Comparison of ENCODE assay signal across 10 cellular contexts in genomic region chr18:75261430-75262223, GRCh38. TPM values are rescaled to one million over a fixed set of nuclear protein-coding genes. Genes with fewer than 3 reads are reported as not detected.
DNase-seq lines count a peak whose midpoint lies in the region; ATAC-seq and TF ChIP-seq lines count a peak whose summit lies in the region.
"Had no signal": no experiment of that assay in that cellular context is flagged by ENCODE, and none has a peak within 500 bp of the region (broad histone marks: within the 10 kb centered on the region; RNA-seq: fewer than 3 reads in every experiment).

No MANE protein-coding gene starts in this region.

- ATAC-seq in HG03460 (IDR thresholded peaks at IDR 0.05; ENCODE audit: unreplicated experiment), result peak; percentile 89
- ATAC-seq in stimulated activated naive B cell treated with anti-CD40 and anti-IgM and Interleukin-4, amounts not matched to agents 10 μg/mL and 1 μg/mL and 100 μg/mL, for 72 hours (replicated peaks), result peak; percentile 91 to 92

- H3K4me1 Mint-ChIP-seq in activated naive CD4-positive, alpha-beta T cell treated with anti-CD3 and anti-CD28 coated beads, Interleukin-2, amount 10 ng/mL, durations not matched to agents 7 days and 5 days, result peaks cover 17% of the 10 kb centered on the region
- H3K4me1 Mint-ChIP-seq in stimulated activated naive B cell treated with anti-CD40 and anti-IgM and Interleukin-4, amounts not matched to agents 10 μg/mL and 1 μg/mL and 100 μg/mL, for 72 hours, result peaks cover 7 to 26% of the 10 kb centered on the region in 2 donors
- H3K4me1 Mint-ChIP-seq in endodermal cell, result no peaks in the 10 kb centered on the region

- TF ChIP-seq POLR2A in vagina (IDR thresholded peaks at IDR 0.05), result no peak

- H3K9me3 Mint-ChIP-seq in activated naive CD4-positive, alpha-beta T cell treated with anti-CD3 and anti-CD28 coated beads, Interleukin-2, amount 10 ng/mL, durations not matched to agents 7 days and 5 days, result no peaks in the 10 kb centered on the region
- no peaks in the 10 kb centered on the region for H3K9me3 Mint-ChIP-seq in stimulated activated naive B cell treated with anti-CD40 and anti-IgM and Interleukin-4, amounts not matched to agents 10 μg/mL and 1 μg/mL and 100 μg/mL, for 72 hours
- no peaks in the 10 kb centered on the region for H3K9me3 Mint-ChIP-seq in endodermal cell

- DNase-seq in activated naive CD4-positive, alpha-beta T cell treated with anti-CD3 and anti-CD28 coated beads, Interleukin-2, amount 10 ng/mL, durations not matched to agents 7 days and 5 days, result no peak
- DNase-seq in activated naive CD4-positive, alpha-beta T cell treated with Interleukin-2 at 50 U/mL for 16 hours, result no peak
- DNase-seq in stimulated activated naive B cell treated with anti-CD40 and anti-IgM and Interleukin-4, amounts not matched to agents 10 μg/mL and 1 μg/mL and 100 μg/mL, for 72 hours, result no peak
- DNase-seq in vagina (ENCODE audit: extremely low spot score in 2 of 2) (no peak), SKM-1 treated with dmso at 0.1 percent for 144 hours (lab: John Stamatoyannopoulos, UW; ENCODE audit: unreplicated experiment) (no peak), endodermal cell (no peak)
- DNase-seq: AML-193 had no signal

- peaks cover 20% of the 10 kb centered on the region for H3K4me1 ChIP-seq in HEK293 (ENCODE audit: control insufficient read depth, insufficient read depth, low read length)
- H3K4me1 ChIP-seq in vagina, result peaks cover 18% of the 10 kb centered on the region
- no peaks in the 10 kb centered on the region for H3K4me1 ChIP-seq in endodermal cell (ENCODE audit: control insufficient read depth, insufficient read depth, low read length)
- H3K4me1 ChIP-seq: parathyroid adenoma had no signal

- H3K9me3 ChIP-seq in HEK293 (ENCODE audit: control insufficient read depth, insufficient read depth, low read depth, low read length) (no peaks in the 10 kb centered on the region), vagina (no peaks in the 10 kb centered on the region), endodermal cell (ENCODE audit: control insufficient read depth, low read length) (no peaks in the 10 kb centered on the region)

- intact Hi-C loops in vagina (cut with DNase I), result no loop called here

- H3K27me3 Mint-ChIP-seq in activated naive CD4-positive, alpha-beta T cell treated with anti-CD3 and anti-CD28 coated beads, Interleukin-2, amount 10 ng/mL, durations not matched to agents 7 days and 5 days, result no peaks in the 10 kb centered on the region
- H3K27me3 Mint-ChIP-seq in stimulated activated naive B cell treated with anti-CD40 and anti-IgM and Interleukin-4, amounts not matched to agents 10 μg/mL and 1 μg/mL and 100 μg/mL, for 72 hours, result no peaks in the 10 kb centered on the region
- no peaks in the 10 kb centered on the region for H3K27me3 Mint-ChIP-seq in endodermal cell (ENCODE audit: insufficient read depth)

- TF ChIP-seq CTCF in HEK293 (tag by site-specific recombination; IDR thresholded peaks at IDR 0.05) (no peak), vagina (IDR thresholded peaks at IDR 0.05) (no peak), endodermal cell (conservative IDR thresholded peaks at IDR 0.05) (no peak)

- H3K36me3 Mint-ChIP-seq in activated naive CD4-positive, alpha-beta T cell treated with anti-CD3 and anti-CD28 coated beads, Interleukin-2, amount 10 ng/mL, durations not matched to agents 7 days and 5 days, result peaks cover 3% of the 10 kb centered on the region
- peaks cover 0 to 2% of the 10 kb centered on the region in 2 donors for H3K36me3 Mint-ChIP-seq in stimulated activated naive B cell treated with anti-CD40 and anti-IgM and Interleukin-4, amounts not matched to agents 10 μg/mL and 1 μg/mL and 100 μg/mL, for 72 hours
- no peaks in the 10 kb centered on the region for H3K36me3 Mint-ChIP-seq in endodermal cell (ENCODE audit: low read depth)

- 80 to 85% methylated on average over 5 to 9 of the region's 9 CpGs for WGBS in endodermal cell (ENCODE audit: insufficient coverage in 1 of 2, insufficient read length in 1 of 2), 2 experiments

- no peak overlapping the region for H3K4me3 Mint-ChIP-seq in activated naive CD4-positive, alpha-beta T cell treated with anti-CD3 and anti-CD28 coated beads, Interleukin-2, amount 10 ng/mL, durations not matched to agents 7 days and 5 days
- peak overlapping the region; percentile 25 to 37 for H3K4me3 Mint-ChIP-seq in stimulated activated naive B cell treated with anti-CD40 and anti-IgM and Interleukin-4, amounts not matched to agents 10 μg/mL and 1 μg/mL and 100 μg/mL, for 72 hours
- no peak overlapping the region for H3K4me3 Mint-ChIP-seq in endodermal cell

- CTCF ChIA-PET in activated naive CD4-positive, alpha-beta T cell treated with anti-CD3 and anti-CD28 coated beads, Interleukin-2, amount 10 ng/mL, durations not matched to agents 7 days and 5 days (lab: Charles Lee), result interaction anchor here (1.1 kb wide), 1 partner anchor 365 kb away, joined by 3 read pairs; no protein-coding TSS in a partner anchor
- CTCF ChIA-PET in HEK293 (lab: Yijun Ruan, JAX), result no interaction called here

- peak overlapping the region; percentile 9 for H3K27ac Mint-ChIP-seq in activated naive CD4-positive, alpha-beta T cell treated with anti-CD3 and anti-CD28 coated beads, Interleukin-2, amount 10 ng/mL, durations not matched to agents 7 days and 5 days
- peak overlapping the region; percentile 91 for H3K27ac Mint-ChIP-seq in stimulated activated naive B cell treated with anti-CD40 and anti-IgM and Interleukin-4, amounts not matched to agents 10 μg/mL and 1 μg/mL and 100 μg/mL, for 72 hours
- H3K27ac Mint-ChIP-seq in endodermal cell, result no peak overlapping the region

- H3K9ac ChIP-seq in endodermal cell (ENCODE audit: extremely low read depth, low read length, poor library complexity, severe bottlenecking), result no peak overlapping the region
- H3K9ac ChIP-seq: parathyroid adenoma had no signal

- H3K36me3 ChIP-seq in HEK293 (ENCODE audit: control insufficient read depth in 2 of 2, insufficient read depth in 1 of 2, low read length in 2 of 2) (no peaks in the 10 kb centered on the region), vagina (no peaks in the 10 kb centered on the region), endodermal cell (ENCODE audit: control insufficient read depth, insufficient read depth, low read length) (no peaks in the 10 kb centered on the region)

- H3K4me3 ChIP-seq in HEK293 (ENCODE audit: low read depth, low read length) (no peak overlapping the region), vagina (no peak overlapping the region), endodermal cell (ENCODE audit: low read length) (no peak overlapping the region)

- H3K27ac ChIP-seq in HEK293 (ENCODE audit: extremely low read depth, low read depth, low read length) (no peak overlapping the region), vagina (no peak overlapping the region), endodermal cell (ENCODE audit: low read depth, low read length) (no peak overlapping the region)
- H3K27ac ChIP-seq: parathyroid adenoma had no signal

- H3K27me3 ChIP-seq in vagina, result no peaks in the 10 kb centered on the region
- no peaks in the 10 kb centered on the region for H3K27me3 ChIP-seq in endodermal cell (ENCODE audit: control insufficient read depth, insufficient read depth, low read length, poor library complexity, severe bottlenecking)

- POLR2A ChIA-PET in HEK293 (lab: Yijun Ruan, JAX), result no interaction called here

TF ChIP-seq in HEK293, 187 proteins besides CTCF, POLR2A, EP300 and RAD21:
- TF ChIP-seq ZNF24 (tag by site-specific recombination; IDR thresholded peaks at IDR 0.05) (no peak), ZXDB (tag by site-specific recombination; IDR thresholded peaks at IDR 0.05) (0 out of 2 replicates have a peak, but pooled peaks have one; percentile 1)

RNA-seq across cellular contexts. Expression of gene TSHZ1, which starts 51.0 kb away (rescaled TPM):
- total RNA-seq in vagina, result 23.3 TPM
- 1 to 10 TPM; 1.1 to 1.7 TPM for total RNA-seq in endodermal cell
- polyA plus RNA-seq in endodermal cell (2013, experiment 1 of 2), result 15.0 TPM
- 14.4 TPM for polyA plus RNA-seq in endodermal cell (2013, experiment 2 of 2)

RNA-seq across cellular contexts. Expression of gene PTGR3, which starts 52.7 kb away (rescaled TPM):
- total RNA-seq in vagina, result 16.0 TPM
- total RNA-seq in endodermal cell, result 10 to 100 TPM; 12.2 to 13.3 TPM
- polyA plus RNA-seq in endodermal cell (2013, experiment 1 of 2), result 18.3 TPM
- 14.7 TPM for polyA plus RNA-seq in endodermal cell (2013, experiment 2 of 2)

Comparison
In these comparisons a context has a peak if more than half of its experiments do, and no peak if none do; other contexts are left out.
1. H3K4me3 Mint-ChIP-seq: peak in stimulated activated naive B cell treated with anti-CD40 and anti-IgM and Interleukin-4, amounts not matched to agents 10 μg/mL and 1 μg/mL and 100 μg/mL, for 72 hours (2 of 2); none in activated naive CD4-positive, alpha-beta T cell treated with anti-CD3 and anti-CD28 coated beads, Interleukin-2, amount 10 ng/mL, durations not matched to agents 7 days and 5 days (single experiment) and endodermal cell (single experiment).